In the genomic region with DNA sequence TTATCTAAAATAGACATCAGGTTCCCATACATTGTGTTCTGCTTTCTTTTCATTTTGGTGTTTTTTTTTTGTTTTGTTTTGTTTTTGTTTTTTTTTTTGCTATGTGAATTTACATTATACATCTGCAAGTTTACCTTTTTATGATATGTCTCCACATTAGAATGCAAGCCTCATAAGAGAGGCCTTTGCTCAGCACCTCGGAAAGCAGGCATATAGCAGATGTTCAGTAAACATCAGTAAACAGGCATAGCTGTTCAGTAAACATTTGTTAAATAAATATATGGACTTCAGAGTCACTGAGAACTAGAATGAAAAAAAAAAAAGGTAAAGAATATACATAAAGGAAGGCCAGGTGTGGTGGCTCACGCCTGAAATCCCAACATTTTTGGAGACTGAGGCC, we compare ENCODE assay signal across 6 cellular contexts.
"Had no signal": no experiment of that assay in that cellular context is flagged by ENCODE, and none has a peak within 500 bp of the region (broad histone marks: within the 10 kb centered on the region; RNA-seq: fewer than 3 reads in every experiment).

No MANE protein-coding gene starts in this region.

- DNase-seq: IMR-90, KBM-7, KG1 had no signal

- H3K27ac ChIP-seq: HL-60, KMS-11 had no signal

- H3K4me3 ChIP-seq: K562 had no signal
